In the genomic region with DNA sequence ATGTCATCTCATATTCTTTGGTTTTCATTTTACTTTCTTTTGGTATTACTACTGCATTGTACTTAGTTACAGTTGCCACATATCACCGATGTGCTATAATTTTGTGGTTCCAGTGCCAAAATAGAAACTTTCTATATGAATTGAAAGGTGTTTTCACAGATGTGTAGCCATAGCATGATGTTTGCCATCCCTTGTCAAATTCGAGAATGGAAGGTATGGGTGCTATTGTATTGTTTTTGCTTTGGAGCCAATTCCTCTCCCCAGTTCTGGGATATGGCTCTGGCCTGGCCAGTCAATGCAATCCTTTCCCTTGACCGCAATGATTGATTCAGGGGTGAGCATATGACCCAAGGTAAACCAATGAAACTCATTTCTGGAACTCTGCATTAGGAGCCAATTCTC, we compare ENCODE assay signal across 17 cellular contexts.
A peak's percentile ranks its signal among the peaks of the same experiment; 100 is the strongest.
DNase-seq lines count a peak whose midpoint lies in the region; ATAC-seq and TF ChIP-seq lines count a peak whose summit lies in the region.
"Had no signal": no experiment of that assay in that cellular context is flagged by ENCODE, and none has a peak within 500 bp of the region (broad histone marks: within the 10 kb centered on the region; RNA-seq: fewer than 3 reads in every experiment).

No MANE protein-coding gene starts in this region.

- H3K4me3 Mint-ChIP-seq in CD4-positive, alpha-beta memory T cell = peak overlapping the region in 6 of 8 donors; percentile 22 to 53 (median 38)
- H3K4me3 Mint-ChIP-seq: stimulated activated memory B cell treated with anti-CD40 and anti-IgM and Interleukin-4, amounts not matched to agents 10 μg/mL and 1 μg/mL and 100 μg/mL, for 72 hours had no signal

- DNase-seq in CD4-positive, alpha-beta memory T cell = no peak
- DNase-seq in mucosa of descending colon = no peak
- DNase-seq in adrenal gland = no peak
- no peak for DNase-seq in NCI-H2227 treated with DMSO at 0.1 percent for 48 hours (lab: John Stamatoyannopoulos, UW)
- no peak for DNase-seq in SK-N-DZ (ENCODE audit: low spot score)
- DNase-seq: anterior cingulate cortex; H7; hypothalamus; Kasumi-1; left lung; naive thymus-derived CD4-positive, alpha-beta T cell; SIG-M5; stimulated activated CD4-positive, alpha-beta T cell treated with anti-CD3 and anti-CD28 coated beads, Interleukin-4, amount 100 ng/mL, for 1 hour had no signal

- intact Hi-C loops in CD4-positive, alpha-beta memory T cell (cut with micrococcal nuclease) = no loop called here
- intact Hi-C loops in mucosa of descending colon (cut with DNase I, micrococcal nuclease) = no loop called here
- intact Hi-C loops in adrenal gland (cut with DNase I) = no loop called here

- H3K27me3 Mint-ChIP-seq in CD4-positive, alpha-beta memory T cell = peaks cover 2 to 4% of the 10 kb centered on the region in 2 donors
- H3K27me3 Mint-ChIP-seq: stimulated activated memory B cell treated with anti-CD40 and anti-IgM and Interleukin-4, amounts not matched to agents 10 μg/mL and 1 μg/mL and 100 μg/mL, for 72 hours had no signal

- H3K36me3 Mint-ChIP-seq in CD4-positive, alpha-beta memory T cell = no peaks in the 10 kb centered on the region
- H3K36me3 Mint-ChIP-seq: naive thymus-derived CD4-positive, alpha-beta T cell; stimulated activated memory B cell treated with anti-CD40 and anti-IgM and Interleukin-4, amounts not matched to agents 10 μg/mL and 1 μg/mL and 100 μg/mL, for 72 hours had no signal

- no peaks in the 10 kb centered on the region for H3K9me3 ChIP-seq in CD4-positive, alpha-beta memory T cell (ENCODE audit: control insufficient read depth in 1 of 2, low read length in 2 of 2)
- H3K9me3 ChIP-seq in mucosa of descending colon (no peaks in the 10 kb centered on the region), adrenal gland (replicated peaks in 1 of 3) (no peaks in the 10 kb centered on the region)
- H3K9me3 ChIP-seq: left lung had no signal

- no peak overlapping the region for H3K27ac Mint-ChIP-seq in CD4-positive, alpha-beta memory T cell
- H3K27ac Mint-ChIP-seq: stimulated activated memory B cell treated with anti-CD40 and anti-IgM and Interleukin-4, amounts not matched to agents 10 μg/mL and 1 μg/mL and 100 μg/mL, for 72 hours had no signal

- no peaks in the 10 kb centered on the region for H3K27me3 ChIP-seq in CD4-positive, alpha-beta memory T cell (ENCODE audit: insufficient read depth, low read length)
- H3K27me3 ChIP-seq in adrenal gland = peaks cover 12% of the 10 kb centered on the region

- CTCF ChIA-PET in CD4-positive, alpha-beta memory T cell (lab: Charles Lee; ENCODE audit: partially characterized antibody) = no interaction called here

- H3K4me1 ChIP-seq in CD4-positive, alpha-beta memory T cell (ENCODE audit: insufficient read depth, low read length) = peaks cover 17% of the 10 kb centered on the region
- H3K4me1 ChIP-seq in mucosa of descending colon (ENCODE audit: low read depth) (no peaks in the 10 kb centered on the region), adrenal gland (replicated peaks in 1 of 2) (no peaks in the 10 kb centered on the region)
- H3K4me1 ChIP-seq: left lung had no signal

- TF ChIP-seq CTCF in mucosa of descending colon (IDR thresholded peaks at IDR 0.05) = no peak
- no peak for TF ChIP-seq CTCF in adrenal gland (IDR thresholded peaks at IDR 0.05)

- peak; percentile 68 for ATAC-seq in GM18520 (IDR thresholded peaks at IDR 0.05; ENCODE audit: unreplicated experiment)
- ATAC-seq in GM21717 (IDR thresholded peaks at IDR 0.05; ENCODE audit: unreplicated experiment) = peak; percentile 83
- ATAC-seq in HG03442 (IDR thresholded peaks at IDR 0.05; ENCODE audit: unreplicated experiment) = peak; percentile 86
- no peak for ATAC-seq in mucosa of descending colon
- ATAC-seq: left lung; naive thymus-derived CD4-positive, alpha-beta T cell; stimulated activated memory B cell treated with anti-CD40 and anti-IgM and Interleukin-4, amounts not matched to agents 10 μg/mL and 1 μg/mL and 100 μg/mL, for 72 hours had no signal

- H3K27ac ChIP-seq in CD4-positive, alpha-beta memory T cell (ENCODE audit: low read depth, low read length) = no peak overlapping the region
- H3K27ac ChIP-seq in adrenal gland = no peak overlapping the region
- H3K27ac ChIP-seq: left lung had no signal

- POLR2A ChIA-PET in CD4-positive, alpha-beta memory T cell (lab: Charles Lee; ENCODE audit: partially characterized antibody) = no interaction called here

- no peaks in the 10 kb centered on the region for H3K9me3 Mint-ChIP-seq in CD4-positive, alpha-beta memory T cell
- H3K9me3 Mint-ChIP-seq: stimulated activated memory B cell treated with anti-CD40 and anti-IgM and Interleukin-4, amounts not matched to agents 10 μg/mL and 1 μg/mL and 100 μg/mL, for 72 hours had no signal

- H3K36me3 ChIP-seq in CD4-positive, alpha-beta memory T cell (ENCODE audit: insufficient read depth, low read length) = no peaks in the 10 kb centered on the region
- H3K36me3 ChIP-seq in mucosa of descending colon (ENCODE audit: low read depth) (no peaks in the 10 kb centered on the region), adrenal gland (replicated peaks in 1 of 2) (no peaks in the 10 kb centered on the region)
- H3K36me3 ChIP-seq: left lung had no signal

- 72 to 84% (median 81%) methylated on average over 3 of the region's 3 CpGs for WGBS in adrenal gland, 4 donors

- H3K4me3 ChIP-seq in CD4-positive, alpha-beta memory T cell (ENCODE audit: low read length in 2 of 2) = no peak overlapping the region
- H3K4me3 ChIP-seq in mucosa of descending colon (no peak overlapping the region), adrenal gland (no peak overlapping the region)
- H3K4me3 ChIP-seq: left lung had no signal

- TF ChIP-seq POLR2A in adrenal gland (IDR thresholded peaks at IDR 0.05) = no peak

- H3K4me1 Mint-ChIP-seq in CD4-positive, alpha-beta memory T cell = peaks cover 8 to 21% (median 12%) of the 10 kb centered on the region in 4 donors
- H3K4me1 Mint-ChIP-seq: stimulated activated memory B cell treated with anti-CD40 and anti-IgM and Interleukin-4, amounts not matched to agents 10 μg/mL and 1 μg/mL and 100 μg/mL, for 72 hours had no signal
